ENCODE assay signal across 23 cellular contexts in the genomic region with DNA sequence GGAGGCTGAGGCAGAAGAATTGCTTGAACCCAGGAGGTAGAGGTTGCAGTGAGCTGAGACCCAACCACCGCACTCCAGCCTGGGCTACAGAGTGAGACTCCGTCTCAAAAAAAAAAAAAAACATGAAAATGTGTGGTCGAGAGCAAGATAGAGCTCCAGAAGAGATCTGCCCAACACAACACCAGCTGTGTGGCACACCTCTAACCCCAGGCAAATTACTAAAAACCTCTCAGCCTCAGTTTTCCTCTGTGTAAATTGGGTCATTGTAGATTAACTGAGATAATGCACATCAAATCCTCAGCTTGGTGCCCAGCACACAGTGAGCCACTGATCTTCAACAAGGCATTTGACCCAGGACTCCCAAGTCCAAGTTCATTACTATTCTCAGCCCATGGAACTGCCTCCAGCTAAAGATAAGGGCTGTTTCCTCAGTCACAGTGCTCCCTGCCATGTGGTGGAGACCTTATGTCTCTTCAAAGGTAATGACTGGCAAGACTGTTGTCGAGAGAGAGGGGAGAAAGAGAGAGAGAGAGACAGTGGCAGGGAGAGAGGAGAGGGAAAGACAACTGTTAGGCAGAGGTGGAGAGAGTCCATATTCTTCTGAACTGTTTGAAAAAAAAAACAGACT. TPM values are rescaled to one million over a fixed set of nuclear protein-coding genes. Genes with fewer than 3 reads are reported as not detected.
DNase-seq lines count a peak whose midpoint lies in the region; ATAC-seq, FAIRE-seq and TF ChIP-seq lines count a peak whose summit lies in the region.
"Had no signal": no experiment of that assay in that cellular context is flagged by ENCODE, and none has a peak within 500 bp of the region (broad histone marks: within the 10 kb centered on the region; RNA-seq: fewer than 3 reads in every experiment).

No MANE protein-coding gene starts in this region.

- H3K9ac ChIP-seq in mesendoderm (ENCODE audit: low read length): no peak overlapping the region
- H3K9ac ChIP-seq: parathyroid adenoma had no signal

- H3K4me3 ChIP-seq in CD4-positive, CD25-positive, alpha-beta regulatory T cell (ENCODE audit: low read depth, low read length): no peak overlapping the region
- no peak overlapping the region for H3K4me3 ChIP-seq in mesendoderm (ENCODE audit: low read length)
- H3K4me3 ChIP-seq: lung, SJCRH30, upper lobe of left lung had no signal

- no peaks in the 10 kb centered on the region for H3K4me1 ChIP-seq in CD4-positive, CD25-positive, alpha-beta regulatory T cell (ENCODE audit: control insufficient read depth, insufficient read depth, low read length, poor library complexity, severe bottlenecking)
- H3K4me1 ChIP-seq in mesendoderm (ENCODE audit: control insufficient read depth, low read depth, low read length): no peaks in the 10 kb centered on the region
- H3K4me1 ChIP-seq: SJCRH30 had no signal

- H4K5ac ChIP-seq in mesendoderm (ENCODE audit: low read length): no peak overlapping the region

- no CpG with 5 or more reads among the region's 4 CpGs for WGBS in mesendoderm (ENCODE audit: extremely low coverage, insufficient coverage, low lambda C conversion rate)

- no peak overlapping the region for H3K56ac ChIP-seq in mesendoderm (ENCODE audit: low read length)

- TF ChIP-seq POLR2A in Raji (IDR thresholded peaks at IDR 0.05; ENCODE audit: insufficient read depth, low read depth, low read length): 0 out of 2 replicates have a peak, but pooled peaks have one; percentile 2

- H3K79me1 ChIP-seq in mesendoderm (ENCODE audit: low read length): no peaks in the 10 kb centered on the region

- no peaks in the 10 kb centered on the region for H3K79me2 ChIP-seq in mesendoderm (ENCODE audit: control insufficient read depth, insufficient read depth, low read length)
- H3K79me2 ChIP-seq: parathyroid adenoma had no signal

- no peaks in the 10 kb centered on the region for H3K9me3 ChIP-seq in CD4-positive, CD25-positive, alpha-beta regulatory T cell (ENCODE audit: control insufficient read depth in 2 of 2, low read length in 2 of 2)
- H3K9me3 ChIP-seq: upper lobe of left lung had no signal

- H3K4me2 ChIP-seq in mesendoderm (ENCODE audit: low read length): no peak overlapping the region

- intact Hi-C loops in posterior vena cava (cut with DNase I): no loop called here

- peak; percentile 42 for FAIRE-seq in GM19239 (lab: Jason Lieb, UNC)

- no peak overlapping the region for H3K27ac ChIP-seq in CD4-positive, CD25-positive, alpha-beta regulatory T cell (ENCODE audit: insufficient read depth, low read length, poor library complexity, severe bottlenecking)
- H3K27ac ChIP-seq in mesendoderm (ENCODE audit: low read depth, low read length): no peak overlapping the region
- H3K27ac ChIP-seq: parathyroid adenoma, SJCRH30, upper lobe of left lung had no signal

- H3K23ac ChIP-seq in mesendoderm (ENCODE audit: low read length): no peak overlapping the region

- no peak overlapping the region for H2BK120ac ChIP-seq in mesendoderm (ENCODE audit: low read depth, low read length)

- H3K4ac ChIP-seq in mesendoderm (ENCODE audit: low read depth, low read length): no peak overlapping the region

- no peak overlapping the region for H2BK5ac ChIP-seq in mesendoderm (ENCODE audit: low read length)

- H3K27me3 Mint-ChIP-seq in CD4-positive, CD25-positive, alpha-beta regulatory T cell: peaks cover 5% of the 10 kb centered on the region
- H3K27me3 Mint-ChIP-seq: stimulated activated naive CD8-positive, alpha-beta T cell treated with anti-CD3 and anti-CD28 coated beads, Interleukin-15, amount 100 ng/mL, for 72 hours had no signal

- H3K18ac ChIP-seq in mesendoderm (ENCODE audit: low read length): no peak overlapping the region

- H3K4me3 Mint-ChIP-seq in CD4-positive, CD25-positive, alpha-beta regulatory T cell: no peak overlapping the region
- H3K4me3 Mint-ChIP-seq: endodermal cell; stimulated activated naive CD8-positive, alpha-beta T cell treated with anti-CD3 and anti-CD28 coated beads, Interleukin-15, amount 100 ng/mL, for 72 hours had no signal

- ATAC-seq in CD4-positive, CD25-positive, alpha-beta regulatory T cell (ENCODE audit: low read depth in 2 of 2): no peak
- no peak for ATAC-seq in activated CD4-positive, CD25-positive, alpha-beta regulatory T cell treated with anti-CD3 and anti-CD28 coated beads, Interleukin-2, amount 50 U/mL, for 24 hours
- no peak for ATAC-seq in GM19395 (IDR thresholded peaks at IDR 0.05; ENCODE audit: unreplicated experiment)
- ATAC-seq: activated naive CD4-positive, alpha-beta T cell treated with anti-CD3 and anti-CD28 coated beads, Interleukin-2, amount 50 U/mL, for 72 hours; HCT116; stimulated activated naive CD8-positive, alpha-beta T cell treated with anti-CD3 and anti-CD28 coated beads, Interleukin-15, amount 100 ng/mL, for 72 hours had no signal

- H3K27ac Mint-ChIP-seq in CD4-positive, CD25-positive, alpha-beta regulatory T cell: peak overlapping the region in 2 of 3 donors; percentile 1 to 76
- H3K27ac Mint-ChIP-seq: activated naive CD4-positive, alpha-beta T cell treated with anti-CD3 and anti-CD28 coated beads, Interleukin-2, amount 50 U/mL, for 72 hours; endodermal cell had no signal

- no peaks in the 10 kb centered on the region for H3K36me3 ChIP-seq in CD4-positive, CD25-positive, alpha-beta regulatory T cell (ENCODE audit: control insufficient read depth, insufficient read depth, low read length)
- H3K36me3 ChIP-seq in mesendoderm (ENCODE audit: control insufficient read depth, insufficient read depth, low read length): no peaks in the 10 kb centered on the region
- H3K36me3 ChIP-seq: SJCRH30, upper lobe of left lung had no signal

- no peaks in the 10 kb centered on the region for H3K27me3 ChIP-seq in CD4-positive, CD25-positive, alpha-beta regulatory T cell (ENCODE audit: control insufficient read depth, insufficient read depth, low read length)
- H3K27me3 ChIP-seq in mesendoderm (ENCODE audit: insufficient read depth, low read length, poor library complexity): no peaks in the 10 kb centered on the region
- H3K27me3 ChIP-seq: upper lobe of left lung had no signal

- H3K9me3 Mint-ChIP-seq in CD4-positive, CD25-positive, alpha-beta regulatory T cell: peaks cover 0 to 1% (median 0%) of the 10 kb centered on the region in 7 donors
- H3K9me3 Mint-ChIP-seq: activated naive CD4-positive, alpha-beta T cell treated with anti-CD3 and anti-CD28 coated beads, Interleukin-2, amount 50 U/mL, for 72 hours; endodermal cell; stimulated activated naive CD8-positive, alpha-beta T cell treated with anti-CD3 and anti-CD28 coated beads, Interleukin-15, amount 100 ng/mL, for 72 hours had no signal

- no peak overlapping the region for H2AK5ac ChIP-seq in mesendoderm (ENCODE audit: low read length)

- H4K8ac ChIP-seq in mesendoderm (ENCODE audit: low read depth, low read length): no peak overlapping the region

- peaks cover 4% of the 10 kb centered on the region for H3K36me3 Mint-ChIP-seq in CD4-positive, CD25-positive, alpha-beta regulatory T cell
- H3K36me3 Mint-ChIP-seq: activated naive CD4-positive, alpha-beta T cell treated with anti-CD3 and anti-CD28 coated beads, Interleukin-2, amount 50 U/mL, for 72 hours had no signal

- no peak overlapping the region for H2BK15ac ChIP-seq in mesendoderm (replicated peaks; ENCODE audit: low read depth)

- H3K4me1 Mint-ChIP-seq in CD4-positive, CD25-positive, alpha-beta regulatory T cell: peaks cover 0 to 7% (median 2%) of the 10 kb centered on the region in 4 donors

- no peak for DNase-seq in CD4-positive, CD25-positive, alpha-beta regulatory T cell
- DNase-seq in GM19239 (ENCODE audit: insufficient read length, low spot score) (no peak), mesendoderm (peak; percentile 28), posterior vena cava (ENCODE audit: low spot score) (no peak)
- no peak for DNase-seq in activated CD4-positive, CD25-positive, alpha-beta regulatory T cell treated with anti-CD3 and anti-CD28 coated beads, Interleukin-2, amount 50 U/mL, for 72 hours
- DNase-seq: activated CD4-positive, alpha-beta T cell treated with anti-CD3 and anti-CD28 coated beads for 1 hour; AML-193; endodermal cell; Kasumi-1; NCI-H1105 treated with DMSO at 0.1 percent for 48 hours; OCI-M1; SJCRH30; stimulated activated CD4-positive, alpha-beta T cell treated with anti-CD3 and anti-CD28 coated beads, Interleukin-1b, Interleukin-23, amount 100 ng/mL, for 48 hours; stimulated activated naive CD8-positive, alpha-beta T cell treated with anti-CD3 and anti-CD28 coated beads, Interleukin-15, amount 100 ng/mL, for 72 hours; T-helper 2 cell; upper lobe of left lung had no signal

RNA-seq across cellular contexts. Expression of a gene that starts 58.1 kb away (rescaled TPM):
- total RNA-seq in CD4-positive, CD25-positive, alpha-beta regulatory T cell: 364 TPM
- 100 to 1,000 TPM; 288 to 597 (median 387) TPM for polyA plus RNA-seq in CD4-positive, CD25-positive, alpha-beta regulatory T cell
- polyA plus RNA-seq in mesendoderm (2013, experiment 1 of 2): 416 TPM
- 418 TPM for polyA plus RNA-seq in mesendoderm (2013, experiment 2 of 2)
- total RNA-seq in posterior vena cava: 100 to 1,000 TPM; 259 to 375 TPM
